In genomic region chr1:48018799-48019198, GRCh38 we compare ENCODE assay signal across 17 cellular contexts. TPM values are rescaled to one million over a fixed set of nuclear protein-coding genes. Genes with fewer than 3 reads are reported as not detected.
DNase-seq lines count a peak whose midpoint lies in the region; ATAC-seq and TF ChIP-seq lines count a peak whose summit lies in the region.
"Had no signal": no experiment of that assay in that cellular context is flagged by ENCODE, and none has a peak within 500 bp of the region (broad histone marks: within the 10 kb centered on the region; RNA-seq: fewer than 3 reads in every experiment).

No MANE protein-coding gene starts in this region.

- H3K9me3 Mint-ChIP-seq in nephron progenitor cell: no peaks in the 10 kb centered on the region

- no peak overlapping the region for H3K4me3 Mint-ChIP-seq in nephron progenitor cell
- H3K4me3 Mint-ChIP-seq: CD14-positive monocyte had no signal

- H3K36me3 Mint-ChIP-seq in nephron progenitor cell (ENCODE audit: low read depth): no peaks in the 10 kb centered on the region
- H3K36me3 Mint-ChIP-seq: CD14-positive monocyte had no signal

- TF ChIP-seq CTCF in IMR-90 (conservative IDR thresholded peaks at IDR 0.05; ENCODE audit: low read depth, low read length): no peak
- TF ChIP-seq CTCF in mammary epithelial cell (conservative IDR thresholded peaks at IDR 0.05 in 1 of 2, IDR thresholded peaks at IDR 0.05 in 1 of 2; ENCODE audit: extremely low read depth in 1 of 2, insufficient read depth in 1 of 2, low read depth in 1 of 2, low read length in 2 of 2): no peak
- no peak for TF ChIP-seq CTCF in esophagus squamous epithelium (IDR thresholded peaks at IDR 0.05)
- TF ChIP-seq CTCF in nephron progenitor cell (IDR thresholded peaks at IDR 0.05): no peak
- no peak for TF ChIP-seq CTCF in mucosa of descending colon (IDR thresholded peaks at IDR 0.05)

- no peak overlapping the region for H2BK20ac ChIP-seq in IMR-90 (ENCODE audit: low read depth, low read length)

- H3K79me2 ChIP-seq in mammary epithelial cell (ENCODE audit: insufficient read depth, low read length): no peaks in the 10 kb centered on the region

- in situ Hi-C loops in IMR-90 (cut with MboI; ENCODE audit: low sequenced_read_pairs): no loop called here
- in situ Hi-C loops in mammary epithelial cell (cut with MboI; ENCODE audit: low sequenced_read_pairs in 2 of 2): no loop called here

- H3K27ac Mint-ChIP-seq in nephron progenitor cell: peak overlapping the region; percentile 44
- H3K27ac Mint-ChIP-seq: CD14-positive monocyte had no signal

- no peaks in the 10 kb centered on the region for H3K36me3 ChIP-seq in IMR-90 (ENCODE audit: control insufficient read depth, insufficient read depth, low read length)
- no peaks in the 10 kb centered on the region for H3K36me3 ChIP-seq in mammary epithelial cell (ENCODE audit: insufficient read depth, low read length)
- H3K36me3 ChIP-seq in esophagus squamous epithelium: no peaks in the 10 kb centered on the region
- H3K36me3 ChIP-seq in mucosa of descending colon (ENCODE audit: low read depth): no peaks in the 10 kb centered on the region

- no peak overlapping the region for H4K91ac ChIP-seq in IMR-90 (ENCODE audit: insufficient read depth, low read depth, low read length)

- H3K4me2 ChIP-seq in IMR-90 (ENCODE audit: low read depth, low read length) (no peak overlapping the region), mammary epithelial cell (ENCODE audit: insufficient read depth, low read depth, low read length) (peak overlapping the region; percentile 84)

- H3K9me1 ChIP-seq in IMR-90 (ENCODE audit: insufficient read depth, low read length): no peaks in the 10 kb centered on the region

- H2AK9ac ChIP-seq in IMR-90 (replicated peaks; ENCODE audit: low read depth, low read length, poor library complexity): no peak overlapping the region

- H3K56ac ChIP-seq in IMR-90 (ENCODE audit: extremely low read depth, insufficient read depth, low read length): no peak overlapping the region

- H3K4me1 ChIP-seq in IMR-90 (ENCODE audit: control insufficient read depth, insufficient read depth, low read length) (no peaks in the 10 kb centered on the region; the same call in 1 of the 2 replicates), mammary epithelial cell (ENCODE audit: insufficient read depth, low read length) (peaks cover 30% of the 10 kb centered on the region), esophagus squamous epithelium (peaks cover 16 to 40% (median 26%) of the 10 kb centered on the region in 3 donors), mucosa of descending colon (ENCODE audit: low read depth) (no peaks in the 10 kb centered on the region)
- H3K4me1 ChIP-seq: A549, Caco-2 had no signal

- no peak overlapping the region for H3K27ac ChIP-seq in IMR-90 (ENCODE audit: insufficient read depth, low read length)
- peak overlapping the region; percentile 79 for H3K27ac ChIP-seq in mammary epithelial cell (ENCODE audit: insufficient read depth, low read depth, low read length)
- peak overlapping the region; percentile 56 to 78 (median 70) for H3K27ac ChIP-seq in esophagus squamous epithelium
- H3K27ac ChIP-seq: A549 had no signal

- H2BK15ac ChIP-seq in IMR-90 (ENCODE audit: low read depth, low read length): no peak overlapping the region

- no peak overlapping the region for H3K23ac ChIP-seq in IMR-90 (ENCODE audit: low read depth, low read length)

- CTCF ChIA-PET in IMR-90 (lab: Yijun Ruan, JAX): no interaction called here
- CTCF ChIA-PET in mammary epithelial cell (lab: Charles Lee; ENCODE audit: low non-redundant PET): no interaction called here

- H3K4me3 ChIP-seq in IMR-90 (ENCODE audit: insufficient read depth, low read depth, low read length) (no peak overlapping the region), mammary epithelial cell (replicated peaks in 1 of 3; ENCODE audit: insufficient read depth in 1 of 3, low read depth in 2 of 3, low read length in 3 of 3) (peak overlapping the region in 1 of 3 experiments; percentile 9), esophagus squamous epithelium (no peak overlapping the region), mucosa of descending colon (no peak overlapping the region)
- H3K4me3 ChIP-seq: A549 had no signal

- H3K14ac ChIP-seq in IMR-90 (replicated peaks; ENCODE audit: low read depth, low read length): no peak overlapping the region

- no peaks in the 10 kb centered on the region for H4K20me1 ChIP-seq in IMR-90 (ENCODE audit: insufficient read depth, low read length)
- H4K20me1 ChIP-seq in mammary epithelial cell (ENCODE audit: insufficient read depth, low read length): no peaks in the 10 kb centered on the region

- H3K9me3 ChIP-seq in IMR-90 (ENCODE audit: control insufficient read depth, insufficient read depth, low read length) (no peaks in the 10 kb centered on the region), mammary epithelial cell (replicated peaks; ENCODE audit: insufficient read depth, low read length) (no peaks in the 10 kb centered on the region), esophagus squamous epithelium (no peaks in the 10 kb centered on the region), mucosa of descending colon (no peaks in the 10 kb centered on the region)
- H3K9me3 ChIP-seq: A549, Caco-2 had no signal

- intact Hi-C loops in IMR-90 (cut with micrococcal nuclease): no loop called here
- intact Hi-C loops in mammary epithelial cell (cut with micrococcal nuclease): loop anchor here (5.0 kb wide), 1 partner anchor 34 kb away; no protein-coding TSS in a partner anchor
- intact Hi-C loops in esophagus squamous epithelium (cut with DNase I): no loop called here
- intact Hi-C loops in mucosa of descending colon (cut with DNase I, micrococcal nuclease): no loop called here

- peaks cover 23% of the 10 kb centered on the region for H3K27me3 Mint-ChIP-seq in nephron progenitor cell (ENCODE audit: low read depth, poor library complexity)

- H4K8ac ChIP-seq in IMR-90 (ENCODE audit: low read depth in 2 of 2, low read length in 2 of 2): no peak overlapping the region

- H2AFZ ChIP-seq in IMR-90 (replicated peaks; ENCODE audit: low read length, poor library complexity) (peak overlapping the region; percentile 39), mammary epithelial cell (ENCODE audit: low read depth, low read length) (peak overlapping the region; percentile 54)

- H3K4ac ChIP-seq in IMR-90 (ENCODE audit: low read depth, low read length): no peak overlapping the region

- no peaks in the 10 kb centered on the region for H3K79me1 ChIP-seq in IMR-90 (ENCODE audit: low read depth in 1 of 2, low read length in 2 of 2)

- ATAC-seq in IMR-90 (ENCODE audit: low read depth) (no peak), HG02763 (IDR thresholded peaks at IDR 0.05; ENCODE audit: unreplicated experiment) (no peak), mucosa of descending colon (no peak)
- ATAC-seq: A549, HCT116, PC-3 had no signal

- H2AK5ac ChIP-seq in IMR-90 (ENCODE audit: low read depth, low read length): no peak overlapping the region

- H2BK120ac ChIP-seq in IMR-90 (ENCODE audit: low read depth, low read length): no peak overlapping the region

- H3K27me3 ChIP-seq in IMR-90 (ENCODE audit: control insufficient read depth, insufficient read depth, low read length): no peaks in the 10 kb centered on the region
- no peaks in the 10 kb centered on the region for H3K27me3 ChIP-seq in mammary epithelial cell (ENCODE audit: insufficient read depth, low read length)
- peaks cover 0 to 7% (median 0%) of the 10 kb centered on the region in 4 donors for H3K27me3 ChIP-seq in esophagus squamous epithelium

- POLR2A ChIA-PET in IMR-90 (lab: Charles Lee; ENCODE audit: unreplicated experiment): no interaction called here

- dilution Hi-C loops in IMR-90 (cut with HindIII; ENCODE audit: low sequenced_read_pairs, unreplicated experiment) (no loop called here), mammary epithelial cell (cut with HindIII; ENCODE audit: low sequenced_read_pairs) (no loop called here)

- DNase-seq in IMR-90 (no peak), mammary epithelial cell (peak; percentile 95), esophagus squamous epithelium (lab: John Stamatoyannopoulos, UW) (no peak), nephron progenitor cell (no peak), mucosa of descending colon (no peak), hypothalamus (lab: John Stamatoyannopoulos, UW) (no peak), cerebellar nuclear complex (lab: John Stamatoyannopoulos, UW) (no peak)
- DNase-seq: Caco-2, DMS79, NCI-H1048, NCI-H345, NCI-H69, PC-3 had no signal

- no peak for TF ChIP-seq POLR2A in IMR-90 (IDR thresholded peaks at IDR 0.05; ENCODE audit: low read depth, low read length)
- TF ChIP-seq POLR2A in esophagus squamous epithelium (IDR thresholded peaks at IDR 0.05): no peak

- BruUV-seq in IMR-90 (replicated peaks; lab: Mats Ljungman, UMichigan) (no TSS peak), mammary epithelial cell (replicated peaks; lab: Mats Ljungman, UMichigan) (no TSS peak)

- no peak overlapping the region for H2BK5ac ChIP-seq in IMR-90 (ENCODE audit: low read depth, low read length, poor library complexity, severe bottlenecking)

- no peak overlapping the region for H3K18ac ChIP-seq in IMR-90 (ENCODE audit: low read depth, low read length)

- H3K4me1 Mint-ChIP-seq in nephron progenitor cell: peaks cover 52% of the 10 kb centered on the region

- H4K5ac ChIP-seq in IMR-90 (ENCODE audit: low read depth, low read length): no peak overlapping the region

- no CpG with 5 or more reads among the region's 5 CpGs for WGBS in IMR-90 (ENCODE audit: extremely low coverage in 2 of 2, insufficient read length in 1 of 2), 2 experiments
- WGBS in mammary epithelial cell (ENCODE audit: low coverage, missing lambda C conversion rate): 0% methylated on average over 2 of the region's 5 CpGs
- WGBS in esophagus squamous epithelium, 2 donors: 21 to 31% methylated on average over 4 of the region's 5 CpGs

- TF ChIP-seq RAD21 in IMR-90 (IDR thresholded peaks at IDR 0.05; ENCODE audit: low read length): no peak

- H3K9ac ChIP-seq in IMR-90 (ENCODE audit: low read depth, low read length) (no peak overlapping the region), mammary epithelial cell (ENCODE audit: insufficient read depth, low read length) (peak overlapping the region; percentile 33)

TF ChIP-seq in IMR-90, 13 proteins besides CTCF, POLR2A, EP300 and RAD21:
- TF ChIP-seq NFE2L2 (IDR thresholded peaks at IDR 0.05; ENCODE audit: low read depth, low read length): no peak

RNA-seq across cellular contexts. Expression of gene TRABD2B, which starts 21.6 kb away (rescaled TPM):
- total RNA-seq in IMR-90 (2012; rRNA removed): not detected in 2 replicates
- not detected in 2 replicates for polyA plus RNA-seq in IMR-90 (2012; rRNA removed)
- not detected in 2 replicates for polyA plus RNA-seq in IMR-90 (2012; cell fraction: cytosol; rRNA removed)
- polyA plus RNA-seq in IMR-90 (2012; cell fraction: nucleus; rRNA removed; ENCODE audit: low replicate concordance): not detected in 2 replicates
- total RNA-seq in mammary epithelial cell: 1 to 10 TPM; 1.2 TPM
- polyA plus RNA-seq in mammary epithelial cell: 0.16 TPM
- 0.62 TPM for polyA minus RNA-seq in mammary epithelial cell
- 1 to 10 TPM in 1 of 4 donors, under 1 TPM in 3; 0.26 to 1.7 (median 0.50) TPM for total RNA-seq in esophagus squamous epithelium
- total RNA-seq in mucosa of descending colon: 1 to 10 TPM in 2 of 3 donors, under 1 TPM in 1; 0.35 to 2.0 (median 2.0) TPM
- polyA plus RNA-seq: CD14-positive monocyte had no signal
